In the genomic region with DNA sequence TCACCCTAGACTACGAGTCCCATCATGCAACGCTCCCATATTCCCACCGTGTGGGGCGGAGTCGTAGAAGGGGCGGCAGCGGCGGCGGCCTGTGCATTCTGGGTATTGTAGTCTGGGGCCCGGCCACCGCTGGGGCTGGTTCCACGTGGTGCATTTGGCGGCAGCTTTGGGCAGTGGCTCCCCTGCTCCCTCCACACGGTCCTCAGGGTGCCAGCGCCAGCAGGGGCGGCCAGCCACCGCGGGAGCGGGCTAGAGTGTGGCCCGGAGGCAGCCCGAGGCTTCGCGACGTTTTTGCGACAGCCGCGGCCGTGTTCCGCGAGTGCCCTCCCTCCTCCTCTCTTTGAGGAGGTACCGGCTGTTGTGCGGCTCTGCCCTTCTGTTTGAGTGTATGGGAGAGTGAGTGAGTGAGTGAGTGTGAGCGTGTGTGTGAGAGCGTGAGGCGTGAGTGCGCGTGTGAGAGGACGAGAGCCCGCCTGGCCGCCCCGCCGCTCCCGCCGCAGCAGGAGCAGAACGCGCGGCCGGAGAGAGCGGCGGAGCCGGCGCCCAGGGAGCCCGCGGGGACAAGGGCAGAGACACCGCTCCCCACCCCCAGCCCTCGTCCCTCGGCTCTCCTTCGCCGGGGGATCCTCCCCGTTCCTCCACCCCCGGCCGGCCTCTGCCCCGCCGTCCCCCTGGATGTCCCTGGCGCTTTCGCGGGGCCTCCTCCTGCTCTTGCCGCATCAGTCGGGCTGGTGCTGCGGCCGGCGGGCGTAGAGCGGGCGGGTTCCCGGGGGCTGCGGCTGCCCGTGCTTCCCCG, we compare ENCODE assay signal across 1 cellular context.
TF ChIP-seq lines count a peak whose summit lies in the region.

A gene (plus strand): TSS at position 343 of the 796 bp plus-strand sequence. CDS start 513 bp downstream, outside the sequence.

TF ChIP-seq in liver, 16 proteins besides CTCF, POLR2A, EP300 and RAD21 (continued from another document):
- TF ChIP-seq, protein P1, sequence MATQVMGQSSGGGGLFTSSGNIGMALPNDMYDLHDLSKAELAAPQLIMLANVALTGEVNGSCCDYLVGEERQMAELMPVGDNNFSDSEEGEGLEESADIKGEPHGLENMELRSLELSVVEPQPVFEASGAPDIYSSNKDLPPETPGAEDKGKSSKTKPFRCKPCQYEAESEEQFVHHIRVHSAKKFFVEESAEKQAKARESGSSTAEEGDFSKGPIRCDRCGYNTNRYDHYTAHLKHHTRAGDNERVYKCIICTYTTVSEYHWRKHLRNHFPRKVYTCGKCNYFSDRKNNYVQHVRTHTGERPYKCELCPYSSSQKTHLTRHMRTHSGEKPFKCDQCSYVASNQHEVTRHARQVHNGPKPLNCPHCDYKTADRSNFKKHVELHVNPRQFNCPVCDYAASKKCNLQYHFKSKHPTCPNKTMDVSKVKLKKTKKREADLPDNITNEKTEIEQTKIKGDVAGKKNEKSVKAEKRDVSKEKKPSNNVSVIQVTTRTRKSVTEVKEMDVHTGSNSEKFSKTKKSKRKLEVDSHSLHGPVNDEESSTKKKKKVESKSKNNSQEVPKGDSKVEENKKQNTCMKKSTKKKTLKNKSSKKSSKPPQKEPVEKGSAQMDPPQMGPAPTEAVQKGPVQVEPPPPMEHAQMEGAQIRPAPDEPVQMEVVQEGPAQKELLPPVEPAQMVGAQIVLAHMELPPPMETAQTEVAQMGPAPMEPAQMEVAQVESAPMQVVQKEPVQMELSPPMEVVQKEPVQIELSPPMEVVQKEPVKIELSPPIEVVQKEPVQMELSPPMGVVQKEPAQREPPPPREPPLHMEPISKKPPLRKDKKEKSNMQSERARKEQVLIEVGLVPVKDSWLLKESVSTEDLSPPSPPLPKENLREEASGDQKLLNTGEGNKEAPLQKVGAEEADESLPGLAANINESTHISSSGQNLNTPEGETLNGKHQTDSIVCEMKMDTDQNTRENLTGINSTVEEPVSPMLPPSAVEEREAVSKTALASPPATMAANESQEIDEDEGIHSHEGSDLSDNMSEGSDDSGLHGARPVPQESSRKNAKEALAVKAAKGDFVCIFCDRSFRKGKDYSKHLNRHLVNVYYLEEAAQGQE (IDR thresholded peaks at IDR 0.05), result peak; percentile 38
- peak; percentile 82 for TF ChIP-seq YY1 (IDR thresholded peaks at IDR 0.05)
- TF ChIP-seq NR2F2 (IDR thresholded peaks at IDR 0.05), result no peak
